In the genomic region with DNA sequence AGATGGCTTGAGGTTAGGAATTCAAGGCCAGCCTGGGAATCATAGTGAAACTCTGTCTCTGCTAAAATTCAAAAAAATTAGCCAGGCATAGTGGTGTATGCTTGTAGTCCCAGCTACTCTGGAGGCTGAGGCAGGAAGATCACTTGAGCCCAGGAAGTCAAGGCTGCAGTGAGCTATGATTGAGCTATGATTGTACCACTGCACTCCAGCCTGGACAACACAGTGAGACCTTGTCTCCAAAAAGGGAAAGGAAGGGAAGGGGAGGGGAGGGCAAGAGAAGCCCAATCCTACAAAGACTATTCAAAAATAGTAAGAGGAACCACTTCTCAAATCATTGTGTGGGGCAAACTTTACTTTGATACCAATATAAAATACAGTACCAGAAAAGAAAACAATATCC, we compare ENCODE assay signal across 17 cellular contexts. TPM values are rescaled to one million over a fixed set of nuclear protein-coding genes. Genes with fewer than 3 reads are reported as not detected.
DNase-seq lines count a peak whose midpoint lies in the region; ATAC-seq and TF ChIP-seq lines count a peak whose summit lies in the region.
"Had no signal": no experiment of that assay in that cellular context is flagged by ENCODE, and none has a peak within 500 bp of the region (broad histone marks: within the 10 kb centered on the region; RNA-seq: fewer than 3 reads in every experiment).

No MANE protein-coding gene starts in this region.

- H3K9me3 ChIP-seq in T-helper 17 cell (ENCODE audit: control insufficient read depth, low read length, poor library complexity, severe bottlenecking), result no peaks in the 10 kb centered on the region

- peak overlapping the region; percentile 97 for H3K27ac Mint-ChIP-seq in T-helper 17 cell
- peak overlapping the region; percentile 85 for H3K27ac Mint-ChIP-seq in activated naive CD8-positive, alpha-beta T cell treated with anti-CD3 and anti-CD28 coated beads, Interleukin-2, amount 50 U/mL, for 24 hours
- peak overlapping the region; percentile 44 for H3K27ac Mint-ChIP-seq in stimulated activated effector memory CD8-positive, alpha-beta T cell treated with anti-CD3 and anti-CD28 coated beads, Interleukin-12 subunit alpha, Interleukin-12 subunit beta, amount 100 ng/mL, for 72 hours
- H3K27ac Mint-ChIP-seq: neural progenitor cell had no signal

- peak; percentile 24 to 26 for DNase-seq in activated T-cell treated with anti-CD3 and anti-CD28 coated beads, Interleukin-2, amount 50 U/mL, for 48 hours
- DNase-seq in activated T-cell treated with anti-CD3 and anti-CD28 coated beads, Interleukin-2, amount 50 U/mL, for 1 hour, result no peak
- DNase-seq in T-helper 17 cell (no peak), NCI-H146 (lab: John Stamatoyannopoulos, UW) (no peak), C1 segment of cervical spinal cord (lab: John Stamatoyannopoulos, UW) (no peak)
- no peak for DNase-seq in activated naive CD8-positive, alpha-beta T cell treated with anti-CD3 and anti-CD28 coated beads, Interleukin-2, amount 50 U/mL, for 24 hours
- no peak for DNase-seq in stimulated activated effector memory CD8-positive, alpha-beta T cell treated with anti-CD3 and anti-CD28 coated beads, Interleukin-12 subunit alpha, Interleukin-12 subunit beta, amount 100 ng/mL, for 72 hours (ENCODE audit: low spot score in 2 of 2)
- DNase-seq: ACHN, EL, hypothalamus, MM.1S, NCI-H2081, NCI-H524, stomach had no signal

- no peaks in the 10 kb centered on the region for H3K27me3 Mint-ChIP-seq in T-helper 17 cell
- no peaks in the 10 kb centered on the region for H3K27me3 Mint-ChIP-seq in activated naive CD8-positive, alpha-beta T cell treated with anti-CD3 and anti-CD28 coated beads, Interleukin-2, amount 50 U/mL, for 24 hours

- ATAC-seq in T-helper 17 cell (no peak), GM18505 (IDR thresholded peaks at IDR 0.05; ENCODE audit: unreplicated experiment) (no peak)
- no peak for ATAC-seq in activated naive CD8-positive, alpha-beta T cell treated with anti-CD3 and anti-CD28 coated beads, Interleukin-2, amount 50 U/mL, for 24 hours
- no peak for ATAC-seq in stimulated activated effector memory CD8-positive, alpha-beta T cell treated with anti-CD3 and anti-CD28 coated beads, Interleukin-12 subunit alpha, Interleukin-12 subunit beta, amount 100 ng/mL, for 72 hours
- ATAC-seq: activated CD4-positive, CD25-positive, alpha-beta regulatory T cell treated with anti-CD3 and anti-CD28 coated beads, Interleukin-2, amount 50 U/mL, for 24 hours had no signal

- peaks cover 75% of the 10 kb centered on the region for H3K4me1 Mint-ChIP-seq in T-helper 17 cell
- peaks cover 97% of the 10 kb centered on the region for H3K4me1 Mint-ChIP-seq in activated naive CD8-positive, alpha-beta T cell treated with anti-CD3 and anti-CD28 coated beads, Interleukin-2, amount 50 U/mL, for 24 hours
- H3K4me1 Mint-ChIP-seq in stimulated activated effector memory CD8-positive, alpha-beta T cell treated with anti-CD3 and anti-CD28 coated beads, Interleukin-12 subunit alpha, Interleukin-12 subunit beta, amount 100 ng/mL, for 72 hours, result peaks cover 95% of the 10 kb centered on the region

- H3K4me3 Mint-ChIP-seq in T-helper 17 cell, result no peak overlapping the region
- peak overlapping the region; percentile 39 for H3K4me3 Mint-ChIP-seq in activated naive CD8-positive, alpha-beta T cell treated with anti-CD3 and anti-CD28 coated beads, Interleukin-2, amount 50 U/mL, for 24 hours
- no peak overlapping the region for H3K4me3 Mint-ChIP-seq in stimulated activated effector memory CD8-positive, alpha-beta T cell treated with anti-CD3 and anti-CD28 coated beads, Interleukin-12 subunit alpha, Interleukin-12 subunit beta, amount 100 ng/mL, for 72 hours
- H3K4me3 Mint-ChIP-seq: neural progenitor cell had no signal

- no peaks in the 10 kb centered on the region for H3K9me3 Mint-ChIP-seq in activated naive CD8-positive, alpha-beta T cell treated with anti-CD3 and anti-CD28 coated beads, Interleukin-2, amount 50 U/mL, for 24 hours
- H3K9me3 Mint-ChIP-seq in stimulated activated effector memory CD8-positive, alpha-beta T cell treated with anti-CD3 and anti-CD28 coated beads, Interleukin-12 subunit alpha, Interleukin-12 subunit beta, amount 100 ng/mL, for 72 hours, result no peaks in the 10 kb centered on the region

- TF ChIP-seq POLR2A in GM18505 (IDR thresholded peaks at IDR 0.05; ENCODE audit: borderline replicate concordance, extremely low read depth, insufficient read depth, insufficient read length), result no peak

- H3K36me3 Mint-ChIP-seq in T-helper 17 cell (ENCODE audit: low read depth), result peaks cover 18% of the 10 kb centered on the region
- peaks cover 36% of the 10 kb centered on the region for H3K36me3 Mint-ChIP-seq in activated naive CD8-positive, alpha-beta T cell treated with anti-CD3 and anti-CD28 coated beads, Interleukin-2, amount 50 U/mL, for 24 hours (ENCODE audit: low read depth)
- H3K36me3 Mint-ChIP-seq in stimulated activated effector memory CD8-positive, alpha-beta T cell treated with anti-CD3 and anti-CD28 coated beads, Interleukin-12 subunit alpha, Interleukin-12 subunit beta, amount 100 ng/mL, for 72 hours, result peaks cover 38% of the 10 kb centered on the region

RNA-seq across cellular contexts. Expression of a gene that starts 11.2 kb away (rescaled TPM):
- 100 to 1,000 TPM; 250 to 312 TPM for total RNA-seq in T-helper 17 cell

Comparison
In these comparisons a context has a peak if more than half of its experiments do, and no peak if none do; other contexts are left out.
1. DNase-seq: peak in activated T-cell treated with anti-CD3 and anti-CD28 coated beads, Interleukin-2, amount 50 U/mL, for 48 hours (2 of 2); none in activated T-cell treated with anti-CD3 and anti-CD28 coated beads, Interleukin-2, amount 50 U/mL, for 1 hour (single experiment), T-helper 17 cell (0 of 3), activated naive CD8-positive, alpha-beta T cell treated with anti-CD3 and anti-CD28 coated beads, Interleukin-2, amount 50 U/mL, for 24 hours (single experiment), stimulated activated effector memory CD8-positive, alpha-beta T cell treated with anti-CD3 and anti-CD28 coated beads, Interleukin-12 subunit alpha, Interleukin-12 subunit beta, amount 100 ng/mL, for 72 hours (0 of 2), NCI-H146 (single experiment) and C1 segment of cervical spinal cord (0 of 14).
2. H3K27ac Mint-ChIP-seq: peak in every context shown above with its lines; median percentile 97 in T-helper 17 cell; 85 in activated naive CD8-positive, alpha-beta T cell treated with anti-CD3 and anti-CD28 coated beads, Interleukin-2, amount 50 U/mL, for 24 hours; 44 in stimulated activated effector memory CD8-positive, alpha-beta T cell treated with anti-CD3 and anti-CD28 coated beads, Interleukin-12 subunit alpha, Interleukin-12 subunit beta, amount 100 ng/mL, for 72 hours.